In the genomic region with DNA sequence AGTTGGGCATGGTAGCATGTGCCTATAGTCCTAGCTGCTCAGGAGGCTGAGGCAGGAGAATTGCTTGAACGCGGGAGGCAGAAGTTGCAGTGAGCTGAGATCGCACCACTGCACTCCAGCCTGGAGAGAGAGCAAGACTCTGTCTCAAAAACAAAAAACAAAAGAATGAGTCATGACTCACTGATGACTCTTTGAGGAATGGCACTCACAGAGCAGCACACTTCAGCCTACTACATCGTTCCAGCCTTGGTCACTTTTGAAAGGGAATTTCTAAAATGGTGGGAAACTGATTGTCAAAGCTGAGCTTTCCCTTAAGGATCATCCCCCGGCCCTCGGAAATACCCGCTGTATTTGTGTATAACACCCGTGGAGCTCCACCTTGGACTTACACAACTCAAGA, we compare ENCODE assay signal across 12 cellular contexts.
DNase-seq lines count a peak whose midpoint lies in the region; ATAC-seq and TF ChIP-seq lines count a peak whose summit lies in the region.
"Had no signal": no experiment of that assay in that cellular context is flagged by ENCODE, and none has a peak within 500 bp of the region (broad histone marks: within the 10 kb centered on the region; RNA-seq: fewer than 3 reads in every experiment).

No MANE protein-coding gene starts in this region.

- H3K4me1 Mint-ChIP-seq in T-cell: peaks cover 0 to 2% (median 1%) of the 10 kb centered on the region in 3 donors

- H3K27ac Mint-ChIP-seq in T-cell: no peak overlapping the region
- H3K27ac Mint-ChIP-seq: naive thymus-derived CD8-positive, alpha-beta T cell had no signal

- no peak overlapping the region for H3K4me3 ChIP-seq in BJ (ENCODE audit: low read depth, low read length)
- no peak overlapping the region for H3K4me3 ChIP-seq in cardiac fibroblast (replicated peaks in 1 of 2; ENCODE audit: low read depth in 2 of 2, low read length in 2 of 2)
- no peak overlapping the region for H3K4me3 ChIP-seq in prostate gland

- intact Hi-C loops in prostate gland (cut with DNase I): no loop called here

- no peaks in the 10 kb centered on the region for H3K9me3 Mint-ChIP-seq in T-cell

- peaks cover 0 to 11% of the 10 kb centered on the region in 2 donors for H3K27me3 Mint-ChIP-seq in T-cell

- POLR2A ChIA-PET in BJ (lab: Charles Lee): no interaction called here
- POLR2A ChIA-PET in T-cell (lab: Charles Lee): no interaction called here

- peak; percentile 25; the same call in 1 of the 2 replicates for TF ChIP-seq RAD21 in Ishikawa (IDR thresholded peaks at IDR 0.05; ENCODE audit: low read depth)

- H3K4me1 ChIP-seq in prostate gland (replicated peaks): no peaks in the 10 kb centered on the region
- H3K4me1 ChIP-seq: Caco-2 had no signal

- H3K27me3 ChIP-seq in BJ (ENCODE audit: control insufficient read depth, insufficient read depth, low read length) (no peaks in the 10 kb centered on the region), prostate gland (replicated peaks; ENCODE audit: insufficient read depth) (no peaks in the 10 kb centered on the region)

- no peaks in the 10 kb centered on the region for H3K36me3 Mint-ChIP-seq in T-cell
- H3K36me3 Mint-ChIP-seq: naive thymus-derived CD8-positive, alpha-beta T cell had no signal

- H3K36me3 ChIP-seq in BJ (ENCODE audit: control insufficient read depth, insufficient read depth, low read length): no peaks in the 10 kb centered on the region
- H3K36me3 ChIP-seq in prostate gland: no peaks in the 10 kb centered on the region

- no peaks in the 10 kb centered on the region for H3K9me3 ChIP-seq in prostate gland
- H3K9me3 ChIP-seq: Caco-2 had no signal

- DNase-seq in BJ (ENCODE audit: low read depth) (peak; percentile 46), cardiac fibroblast (ENCODE audit: low read depth in 2 of 2) (peak; percentile 69 to 84), mesenteric fat pad (ENCODE audit: low spot score) (peak; percentile 41), T-cell (no peak), NCI-H2107 treated with DMSO at 0.1 percent for 48 hours (lab: John Stamatoyannopoulos, UW; ENCODE audit: unreplicated experiment) (no peak), prostate gland (ENCODE audit: low spot score) (no peak)
- DNase-seq: Caco-2; cortex of kidney; naive thymus-derived CD8-positive, alpha-beta T cell; stimulated activated CD4-positive, alpha-beta T cell treated with anti-CD3 and anti-CD28 coated beads, Interleukin-2, amount 100 ng/mL, for 48 hours had no signal

- no peak for ATAC-seq in T-cell (replicated peaks in 1 of 4)
- ATAC-seq in GM21367 (IDR thresholded peaks at IDR 0.05; ENCODE audit: unreplicated experiment): no peak
- ATAC-seq: naive thymus-derived CD8-positive, alpha-beta T cell had no signal

- CTCF ChIA-PET in BJ (lab: Yijun Ruan, JAX): interaction anchor here (0.9 kb wide), 1 partner anchor 14 kb away, joined by 3 read pairs; no protein-coding TSS in a partner anchor
- CTCF ChIA-PET in T-cell (lab: Charles Lee): no interaction called here

- 83% methylated on average over 8 of the region's 8 CpGs for WGBS in prostate gland

- TF ChIP-seq CTCF in BJ (IDR thresholded peaks at IDR 0.05; ENCODE audit: insufficient read depth, low read depth, low read length) (no peak), cardiac fibroblast (IDR thresholded peaks at IDR 0.05; ENCODE audit: low read depth, low read length) (no peak), prostate gland (IDR thresholded peaks at IDR 0.05) (no peak)

- H3K4me3 Mint-ChIP-seq in T-cell: no peak overlapping the region
- H3K4me3 Mint-ChIP-seq: naive thymus-derived CD8-positive, alpha-beta T cell had no signal

- no peak for TF ChIP-seq POLR2A in prostate gland (IDR thresholded peaks at IDR 0.05)

- no peak for TF ChIP-seq EP300 in Ishikawa (IDR thresholded peaks at IDR 0.05; ENCODE audit: borderline replicate concordance)

- no peak overlapping the region for H3K27ac ChIP-seq in prostate gland

TF ChIP-seq in Ishikawa, 13 proteins besides CTCF, POLR2A, EP300 and RAD21:
- TF ChIP-seq, protein P1, sequence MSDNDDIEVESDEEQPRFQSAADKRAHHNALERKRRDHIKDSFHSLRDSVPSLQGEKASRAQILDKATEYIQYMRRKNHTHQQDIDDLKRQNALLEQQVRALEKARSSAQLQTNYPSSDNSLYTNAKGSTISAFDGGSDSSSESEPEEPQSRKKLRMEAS (IDR thresholded peaks at IDR 0.05): peak; percentile 51; the same call in 1 of the 2 replicates
- no peak for TF ChIP-seq NFIC (IDR thresholded peaks at IDR 0.05)

Comparison
In these comparisons a context has a peak if more than half of its experiments do, and no peak if none do; other contexts are left out.
1. DNase-seq: peak in BJ (single experiment), cardiac fibroblast (2 of 2) and mesenteric fat pad (single experiment); none in T-cell (0 of 34), NCI-H2107 treated with DMSO at 0.1 percent for 48 hours (single experiment) and prostate gland (single experiment).